10 cellular contexts compared by ENCODE assay signal in genomic region chr12:9667403-9667802, GRCh38. TPM values are rescaled to one million over a fixed set of nuclear protein-coding genes. Genes with fewer than 3 reads are reported as not detected.
DNase-seq lines count a peak whose midpoint lies in the region; ATAC-seq lines count a peak whose summit lies in the region.
"Had no signal": no experiment of that assay in that cellular context is flagged by ENCODE, and none has a peak within 500 bp of the region (broad histone marks: within the 10 kb centered on the region; RNA-seq: fewer than 3 reads in every experiment).

No MANE protein-coding gene starts in this region.

- CTCF ChIA-PET in activated naive CD4-positive, alpha-beta T cell treated with anti-CD3 and anti-CD28 coated beads, Interleukin-2, amount 10 ng/mL, durations not matched to agents 7 days and 5 days (lab: Charles Lee) = interaction anchor here (1.3 to 3.0 kb wide), 2 partner anchors 11 to 75 kb away, joined by 3 to 7 read pairs; no protein-coding TSS in a partner anchor

- no peaks in the 10 kb centered on the region for H3K27me3 Mint-ChIP-seq in activated naive CD4-positive, alpha-beta T cell treated with anti-CD3 and anti-CD28 coated beads, Interleukin-2, amount 10 ng/mL, durations not matched to agents 7 days and 5 days
- H3K27me3 Mint-ChIP-seq in T-helper 1 cell treated with Interleukin-12 subunit alpha and Interleukin-12 subunit beta and Interleukin-4 antibody, amounts not matched to agents 30 μg/mL and 1 μg/mL, for 36 hours (ENCODE audit: low read depth) = no peaks in the 10 kb centered on the region

- peak overlapping the region; percentile 82 for H3K4me3 Mint-ChIP-seq in activated naive CD4-positive, alpha-beta T cell treated with anti-CD3 and anti-CD28 coated beads, Interleukin-2, amount 10 ng/mL, durations not matched to agents 7 days and 5 days
- H3K4me3 Mint-ChIP-seq in T-helper 1 cell treated with Interleukin-12 subunit alpha and Interleukin-12 subunit beta and Interleukin-4 antibody, amounts not matched to agents 30 μg/mL and 1 μg/mL, for 36 hours = peak overlapping the region; percentile 86

- H3K4me1 Mint-ChIP-seq in activated naive CD4-positive, alpha-beta T cell treated with anti-CD3 and anti-CD28 coated beads, Interleukin-2, amount 10 ng/mL, durations not matched to agents 7 days and 5 days = peaks cover 61% of the 10 kb centered on the region
- H3K4me1 Mint-ChIP-seq in T-helper 1 cell treated with Interleukin-12 subunit alpha and Interleukin-12 subunit beta and Interleukin-4 antibody, amounts not matched to agents 30 μg/mL and 1 μg/mL, for 36 hours (ENCODE audit: low read depth) = peaks cover 58% of the 10 kb centered on the region

- H3K36me3 Mint-ChIP-seq in activated naive CD4-positive, alpha-beta T cell treated with anti-CD3 and anti-CD28 coated beads, Interleukin-2, amount 10 ng/mL, durations not matched to agents 7 days and 5 days = peaks cover 74% of the 10 kb centered on the region
- H3K36me3 Mint-ChIP-seq in T-helper 1 cell treated with Interleukin-12 subunit alpha and Interleukin-12 subunit beta and Interleukin-4 antibody, amounts not matched to agents 30 μg/mL and 1 μg/mL, for 36 hours (ENCODE audit: low read depth) = peaks cover 63% of the 10 kb centered on the region

- peak; percentile 42 for ATAC-seq in HG02610 (IDR thresholded peaks at IDR 0.05; ENCODE audit: unreplicated experiment)
- peak; percentile 63 for ATAC-seq in stimulated activated naive CD8-positive, alpha-beta T cell treated with anti-CD3 and anti-CD28 coated beads, Interleukin-15, Interleukin-2, amounts not matched to agents 100 U/mL and 50 U/mL, for 24 hours

- no peaks in the 10 kb centered on the region for H3K9me3 Mint-ChIP-seq in activated naive CD4-positive, alpha-beta T cell treated with anti-CD3 and anti-CD28 coated beads, Interleukin-2, amount 10 ng/mL, durations not matched to agents 7 days and 5 days
- H3K9me3 Mint-ChIP-seq in T-helper 1 cell treated with Interleukin-12 subunit alpha and Interleukin-12 subunit beta and Interleukin-4 antibody, amounts not matched to agents 30 μg/mL and 1 μg/mL, for 36 hours = no peaks in the 10 kb centered on the region

- no peak for DNase-seq in activated naive CD4-positive, alpha-beta T cell treated with anti-CD3 and anti-CD28 coated beads, Interleukin-2, amount 10 ng/mL, durations not matched to agents 7 days and 5 days
- no peak for DNase-seq in activated naive CD4-positive, alpha-beta T cell (lab: John Stamatoyannopoulos, UW)
- no peak for DNase-seq in stimulated activated naive CD8-positive, alpha-beta T cell treated with anti-CD3 and anti-CD28 coated beads, Interleukin-15, Interleukin-2, amounts not matched to agents 100 U/mL and 50 U/mL, for 24 hours
- DNase-seq in DMS153 treated with DMSO at 0.1 percent for 48 hours (lab: John Stamatoyannopoulos, UW; ENCODE audit: unreplicated experiment) (no peak), mesenteric fat pad (ENCODE audit: low spot score) (no peak), nucleus accumbens (lab: John Stamatoyannopoulos, UW) (no peak)
- DNase-seq: adrenal gland had no signal

- H3K27ac Mint-ChIP-seq in activated naive CD4-positive, alpha-beta T cell treated with anti-CD3 and anti-CD28 coated beads, Interleukin-2, amount 10 ng/mL, durations not matched to agents 7 days and 5 days = peak overlapping the region; percentile 95
- H3K27ac Mint-ChIP-seq in T-helper 1 cell treated with Interleukin-12 subunit alpha and Interleukin-12 subunit beta and Interleukin-4 antibody, amounts not matched to agents 30 μg/mL and 1 μg/mL, for 36 hours = peak overlapping the region; percentile 94

RNA-seq across cellular contexts. Expression of gene CLEC2D, which starts 2.1 kb away (rescaled TPM):
- 9.2 TPM for total RNA-seq in mesenteric fat pad

RNA-seq across cellular contexts. Expression of gene KLRB1, which starts 59.7 kb away (rescaled TPM):
- 0.39 TPM for total RNA-seq in mesenteric fat pad
- total RNA-seq: SK-MEL-5 had no signal
